ENCODE assay signal across 12 cellular contexts in genomic region chr1:58726581-58726980, GRCh38. TPM values are rescaled to one million over a fixed set of nuclear protein-coding genes. Genes with fewer than 3 reads are reported as not detected.
DNase-seq lines count a peak whose midpoint lies in the region; ATAC-seq and TF ChIP-seq lines count a peak whose summit lies in the region.
"Had no signal": no experiment of that assay in that cellular context is flagged by ENCODE, and none has a peak within 500 bp of the region (broad histone marks: within the 10 kb centered on the region; RNA-seq: fewer than 3 reads in every experiment).

No MANE protein-coding gene starts in this region.

- no peaks in the 10 kb centered on the region for H3K4me1 ChIP-seq in breast epithelium
- H3K4me1 ChIP-seq: left lung, thyroid gland had no signal

- ATAC-seq in GM18519 (IDR thresholded peaks at IDR 0.05; ENCODE audit: low FRiP score, unreplicated experiment), result peak; percentile 64
- peak; percentile 70 for ATAC-seq in GM21447 (IDR thresholded peaks at IDR 0.05; ENCODE audit: unreplicated experiment)
- peak; percentile 75 for ATAC-seq in HG03159 (IDR thresholded peaks at IDR 0.05; ENCODE audit: unreplicated experiment)

- no peaks in the 10 kb centered on the region for H3K27me3 ChIP-seq in breast epithelium
- H3K27me3 ChIP-seq: left lung, thyroid gland had no signal

- TF ChIP-seq CTCF in breast epithelium (IDR thresholded peaks at IDR 0.05), result no peak

- H3K4me3 ChIP-seq in breast epithelium, result no peak overlapping the region
- H3K4me3 ChIP-seq: left lung, thyroid gland had no signal

- peak overlapping the region; percentile 72 to 74 for H3K27ac ChIP-seq in breast epithelium
- H3K27ac ChIP-seq: left lung, thyroid gland had no signal

- TF ChIP-seq POLR2A in breast epithelium (IDR thresholded peaks at IDR 0.05), result no peak

- H3K36me3 ChIP-seq in breast epithelium, result no peaks in the 10 kb centered on the region
- H3K36me3 ChIP-seq: left lung, thyroid gland had no signal

- intact Hi-C loops in breast epithelium (cut with DNase I; ENCODE audit: low total_unique reads), result loop anchor here (1.0 kb wide), 1 partner anchor 9 kb away; no protein-coding TSS in a partner anchor

- H3K9me3 ChIP-seq in breast epithelium, result no peaks in the 10 kb centered on the region
- H3K9me3 ChIP-seq: left lung, thyroid gland had no signal

- DNase-seq in breast epithelium (ENCODE audit: low spot score in 2 of 2) (no peak), mesenteric fat pad (ENCODE audit: low spot score) (no peak), GM19240 (ENCODE audit: insufficient read length, low spot score) (no peak)
- DNase-seq in stimulated activated CD4-positive, alpha-beta T cell treated with anti-CD3 and anti-CD28 coated beads, Interleukin-15, amount 100 ng/mL, for 24 hours, result no peak
- DNase-seq in activated CD8-positive, alpha-beta memory T cell treated with anti-CD3 and anti-CD28 coated beads, Interleukin-2, amount 50 U/mL, for 4 hours, result no peak
- DNase-seq: activated T-cell treated with anti-CD3 and anti-CD28 coated beads, Interleukin-2, amount 50 U/mL, for 1 hour; CD8-positive, alpha-beta memory T cell; left lung; thyroid gland had no signal

RNA-seq across cellular contexts. Expression of gene MYSM1, which starts 26.7 kb away (rescaled TPM):
- total RNA-seq in breast epithelium, result 10 to 100 TPM; 24.8 to 54.0 (median 52.4) TPM
- total RNA-seq in mesenteric fat pad, result 28.2 TPM

RNA-seq across cellular contexts. Expression of gene JUN, which starts 57.3 kb away (rescaled TPM):
- 100 to 1,000 TPM; 119 to 880 (median 379) TPM for total RNA-seq in breast epithelium
- 298 TPM for total RNA-seq in mesenteric fat pad
